ENCODE assay signal across 8 cellular contexts in genomic region chr10:43436291-43437140, GRCh38. TPM values are rescaled to one million over a fixed set of nuclear protein-coding genes. Genes with fewer than 3 reads are reported as not detected.
DNase-seq lines count a peak whose midpoint lies in the region; ATAC-seq and TF ChIP-seq lines count a peak whose summit lies in the region.

ZNF487 (plus strand) TSS chr10:43437111; CDS start chr10:43475814, 38,703 bp downstream.

- intact Hi-C loops in HCT116 (cut with micrococcal nuclease) (loop anchor here (2.0 kb wide), 1 partner anchor 28 kb away; the partner anchor contains the start of gene HNRNPF), adrenal gland (cut with DNase I) (loop anchor here in 1 of 2 donors (5.0 kb wide), 1 partner anchor 39 kb away; no protein-coding TSS in a partner anchor), heart right ventricle (cut with DNase I) (loop anchor here in 7 of 10 donors (1.0 to 5.0 kb wide), 6 partner anchors 16 to 40 kb away; partner anchors contain the start of gene HNRNPF (in 3 of the 7)), posterior cingulate gyrus (cut with DNase I) (loop anchor here (1.0 to 5.0 kb wide), 3 partner anchors 16 to 39 kb away; partner anchors contain the start of gene HNRNPF)

- RAD21 ChIA-PET in HCT116 (lab: Charles Lee; ENCODE audit: low non-redundant PET in 1 of 2, low total read pairs in 2 of 2, uncharacterized antibody in 2 of 2, unreplicated experiment in 2 of 2): no interaction called here

- peak within 1 kb of the TSS; percentile 99 for H3K4me2 ChIP-seq in HCT116 (ENCODE audit: low read length)
- peak within 1 kb of the TSS; percentile 65 for H3K4me2 ChIP-seq in MM.1S (ENCODE audit: low read depth, low read length)

- H3K9me3 ChIP-seq in HCT116 (ENCODE audit: control insufficient read depth in 1 of 2, insufficient read depth in 1 of 2, low read depth in 1 of 2, low read length in 2 of 2) (no peaks in the 10 kb centered on the region), MM.1S (replicated peaks; ENCODE audit: insufficient read depth, low read length) (no peaks in the 10 kb centered on the region), adrenal gland (replicated peaks in 1 of 3) (no peaks in the 10 kb centered on the region), heart right ventricle (no peaks in the 10 kb centered on the region), upper lobe of left lung (no peaks in the 10 kb centered on the region)

- H3K4me3 ChIP-seq in HCT116 (replicated peaks in 1 of 2; ENCODE audit: low read depth in 1 of 2, low read length in 2 of 2): peak within 1 kb of the TSS; percentile 87 to 95
- H3K4me3 ChIP-seq in MM.1S (ENCODE audit: low read length): peak within 1 kb of the TSS; percentile 69
- peak within 1 kb of the TSS; percentile 39 to 97 (median 82) for H3K4me3 ChIP-seq in adrenal gland
- H3K4me3 ChIP-seq in heart right ventricle: peak within 1 kb of the TSS; percentile 43 to 99 (median 82)
- H3K4me3 ChIP-seq in upper lobe of left lung: peak within 1 kb of the TSS; percentile 66 to 83 (median 74)

- peak within 1 kb of the TSS; percentile 98 for H3K27ac ChIP-seq in HCT116 (ENCODE audit: low read depth, low read length)
- H3K27ac ChIP-seq in MM.1S (ENCODE audit: low read length): peak within 1 kb of the TSS; percentile 92
- H3K27ac ChIP-seq in adrenal gland: peak within 1 kb of the TSS; percentile 82 to 100 (median 98)
- peak within 1 kb of the TSS; percentile 96 to 100 (median 100) for H3K27ac ChIP-seq in heart right ventricle
- H3K27ac ChIP-seq in upper lobe of left lung: peak within 1 kb of the TSS; percentile 92 to 99 (median 98)

- H3F3A ChIP-seq in MM.1S (ENCODE audit: insufficient read depth, low read length): no peaks in the 10 kb centered on the region

- H4K20me1 ChIP-seq in HCT116 (ENCODE audit: insufficient read depth) (no peaks in the 10 kb centered on the region), MM.1S (ENCODE audit: insufficient read depth, low read length) (no peaks in the 10 kb centered on the region)

- ATAC-seq in HCT116: peak; percentile 94
- ATAC-seq in heart right ventricle: peak; percentile 99
- ATAC-seq in upper lobe of left lung (ENCODE audit: low FRiP score in 2 of 2): peak; percentile 99

- TF ChIP-seq EP300 in upper lobe of left lung (IDR thresholded peaks at IDR 0.05): peak in 2 of 4 donors; percentile 0 to 11

- H3K4me1 ChIP-seq in HCT116 (ENCODE audit: control insufficient read depth in 1 of 2, insufficient read depth in 2 of 2, low read length in 2 of 2) (peaks cover 11 to 13% of the 10 kb centered on the region in 2 experiments; a peak in 3 of 4 replicates), MM.1S (ENCODE audit: low read length) (no peaks in the 10 kb centered on the region), adrenal gland (replicated peaks in 1 of 2) (peaks cover 6 to 10% of the 10 kb centered on the region in 2 donors), heart right ventricle (peaks cover 0 to 33% (median 10%) of the 10 kb centered on the region in 9 donors), upper lobe of left lung (peaks cover 2 to 18% (median 11%) of the 10 kb centered on the region in 4 donors)

- 0 to 2% (median 0%) methylated on average over 15 to 69 of the region's 69 CpGs for WGBS in adrenal gland, 4 donors
- WGBS in heart right ventricle, 2 donors: 0% methylated on average over 68 to 69 of the region's 69 CpGs
- WGBS in upper lobe of left lung, 2 donors: 0% methylated on average over 25 to 43 of the region's 69 CpGs

- H3K36me3 ChIP-seq in HCT116 (ENCODE audit: control insufficient read depth in 1 of 2, insufficient read depth in 2 of 2, low read length in 2 of 2): no peaks in the 10 kb centered on the region
- no peaks in the 10 kb centered on the region for H3K36me3 ChIP-seq in MM.1S (replicated peaks; ENCODE audit: insufficient read depth, low read length)
- no peaks in the 10 kb centered on the region for H3K36me3 ChIP-seq in adrenal gland (replicated peaks in 1 of 2)
- no peaks in the 10 kb centered on the region for H3K36me3 ChIP-seq in heart right ventricle
- H3K36me3 ChIP-seq in upper lobe of left lung: no peaks in the 10 kb centered on the region

- BruUV-seq in HCT116 (replicated peaks; lab: Mats Ljungman, UMichigan): TSS peak; percentile 98

- TF ChIP-seq POLR2A in HCT116 (IDR thresholded peaks at IDR 0.05; ENCODE audit: borderline replicate concordance, extremely low read depth, insufficient read depth, insufficient read length): peak; percentile 89
- peak; percentile 84 to 95 for TF ChIP-seq POLR2A in adrenal gland (IDR thresholded peaks at IDR 0.05)
- peak; percentile 78 to 97 (median 94) for TF ChIP-seq POLR2A in upper lobe of left lung (IDR thresholded peaks at IDR 0.05)

- TF ChIP-seq RAD21 in HCT116 (IDR thresholded peaks at IDR 0.05; ENCODE audit: low read depth): peak; percentile 39

- peak within 1 kb of the TSS; percentile 100 for H3K9ac ChIP-seq in HCT116 (ENCODE audit: low read length)
- peak within 1 kb of the TSS; percentile 89 for H3K9ac ChIP-seq in MM.1S (ENCODE audit: low read length)

- TF ChIP-seq CTCF in GM10266 (IDR thresholded peaks at IDR 0.05; ENCODE audit: control insufficient read depth, insufficient read depth, low read depth, missing control alignments): peak; percentile 62
- TF ChIP-seq CTCF in HCT116 (IDR thresholded peaks at IDR 0.05 in 2 of 3, conservative IDR thresholded peaks at IDR 0.05 in 1 of 3; ENCODE audit: borderline replicate concordance in 1 of 3, insufficient read depth in 1 of 3, low read depth in 2 of 3, low read length in 2 of 3): no peak
- peak; percentile 28 for TF ChIP-seq CTCF in MM.1S (IDR thresholded peaks at IDR 0.05; ENCODE audit: low read length)
- TF ChIP-seq CTCF in adrenal gland (IDR thresholded peaks at IDR 0.05): peak in 3 of 6 experiments; percentile 10 to 31 (median 25)
- TF ChIP-seq CTCF in heart right ventricle (IDR thresholded peaks at IDR 0.05): peak in 6 of 9 donors; percentile 11 to 60 (median 46)
- peak in 4 of 6 experiments; percentile 8 to 49 (median 41) for TF ChIP-seq CTCF in upper lobe of left lung (IDR thresholded peaks at IDR 0.05)

- no peaks in the 10 kb centered on the region for H3K9me2 ChIP-seq in HCT116 (ENCODE audit: insufficient read depth)
- H3K9me2 ChIP-seq in MM.1S (replicated peaks; ENCODE audit: insufficient read depth, low read length): no peaks in the 10 kb centered on the region

- H2AFZ ChIP-seq in HCT116 (ENCODE audit: low read depth, low read length, poor library complexity, severe bottlenecking) (no peak within 1 kb of the TSS), MM.1S (ENCODE audit: low read length) (peak within 1 kb of the TSS; percentile 39)

- CTCF ChIA-PET in HCT116 (lab: Charles Lee): no interaction called here

- H3K27me3 ChIP-seq in HCT116 (ENCODE audit: insufficient read depth, low read length) (no peaks in the 10 kb centered on the region), MM.1S (replicated peaks; ENCODE audit: insufficient read depth, low read length) (no peaks in the 10 kb centered on the region), adrenal gland (no peaks in the 10 kb centered on the region), heart right ventricle (no peaks in the 10 kb centered on the region), upper lobe of left lung (no peaks in the 10 kb centered on the region)

- peak; percentile 93 for DNase-seq in GM10266 (ENCODE audit: extremely low spot score)
- DNase-seq in HCT116 (ENCODE audit: low read depth, low spot score): peak; percentile 73
- DNase-seq in MM.1S: peak; percentile 89
- peak; percentile 86 for DNase-seq in T follicular helper cell (ENCODE audit: low read depth)
- DNase-seq in adrenal gland: peak; percentile 88 to 94 (median 91)
- peak; percentile 90 to 91 for DNase-seq in heart right ventricle
- DNase-seq in posterior cingulate gyrus: peak; percentile 76 to 99 (median 86)
- peak; percentile 92 to 99 for DNase-seq in upper lobe of left lung

- POLR2A ChIA-PET in HCT116 (lab: Charles Lee): interaction anchor here (1.0 to 1.9 kb wide), 6 partner anchors 9 to 57 kb away, joined by 3 to 6 read pairs (median 4); partner anchors contain the start of gene HNRNPF

- H3K79me2 ChIP-seq in HCT116 (ENCODE audit: insufficient read depth, low read length): peaks cover 6% of the 10 kb centered on the region
- peaks cover 17% of the 10 kb centered on the region for H3K79me2 ChIP-seq in MM.1S (ENCODE audit: low read length)

TF ChIP-seq in HCT116, 20 proteins besides CTCF, POLR2A, EP300 and RAD21 (continues in another document):
- no peak for TF ChIP-seq JUND (IDR thresholded peaks at IDR 0.05)
- TF ChIP-seq EZH2phosphoT487 (IDR thresholded peaks at IDR 0.05; ENCODE audit: borderline replicate concordance): no peak
- TF ChIP-seq SIN3A (IDR thresholded peaks at IDR 0.05; ENCODE audit: low read depth): peak; percentile 79; the same call in 1 of the 2 replicates
- peak; percentile 79 for TF ChIP-seq ZFX (IDR thresholded peaks at IDR 0.05)
- peak; percentile 77 for TF ChIP-seq YY1 (IDR thresholded peaks at IDR 0.05; ENCODE audit: extremely low read depth, insufficient replicate concordance, low read depth, low read length)
- peak; percentile 79 for TF ChIP-seq MAX (IDR thresholded peaks at IDR 0.05)
- TF ChIP-seq EGR1 (IDR thresholded peaks at IDR 0.05; ENCODE audit: low read depth): peak; percentile 74
- no peak for TF ChIP-seq CBX3 (IDR thresholded peaks at IDR 0.05; ENCODE audit: low read depth)
- no peak for TF ChIP-seq ZNF274 (IDR thresholded peaks at IDR 0.05; ENCODE audit: low read depth, low read length)
- TF ChIP-seq CEBPB (IDR thresholded peaks at IDR 0.05; ENCODE audit: low read depth): no peak

RNA-seq across cellular contexts. Expression of gene ZNF487, which starts in this region (rescaled TPM):
- total RNA-seq in HCT116 (2021; ENCODE audit: unreplicated experiment) (4.0 TPM), adrenal gland (1 to 10 TPM; 2.1 to 8.1 (median 4.5) TPM), heart right ventricle (1 to 10 TPM; 1.6 to 4.2 (median 2.4) TPM), upper lobe of left lung (10 to 100 TPM in 3 of 6 donors, 1 to 10 TPM in 3; 4.5 to 25.0 (median 11.0) TPM)
- polyA plus RNA-seq in HCT116 (2012): 2.7 and 3.4 TPM in 2 replicates
- polyA plus RNA-seq in adrenal gland (1 to 10 TPM; 7.2 to 8.6 (median 7.6) TPM), heart right ventricle (1 to 10 TPM; 3.3 to 4.3 TPM)

Comparison
In these comparisons a context has a peak if more than half of its experiments do, and no peak if none do; other contexts are left out.
1. Peak in every context shown above with its lines: DNase-seq, ATAC-seq, H3K4me3 ChIP-seq and H3K27ac ChIP-seq.
2. CTCF ChIP-seq: peak in GM10266 (single experiment), MM.1S (single experiment), heart right ventricle (6 of 9) and upper lobe of left lung (4 of 6); none in HCT116 (0 of 3).